Comparison of ENCODE assay signal across 19 cellular contexts in genomic region chr11:12603362-12604088, GRCh38.
"Had no signal": no experiment of that assay in that cellular context is flagged by ENCODE, and none has a peak within 500 bp of the region (broad histone marks: within the 10 kb centered on the region; RNA-seq: fewer than 3 reads in every experiment).

No MANE protein-coding gene starts in this region.

- H3K4me1 ChIP-seq: neural progenitor cell, parathyroid adenoma had no signal

- H2AFZ ChIP-seq: neural progenitor cell, parathyroid adenoma had no signal

- H3K9me3 ChIP-seq: colonic mucosa, esophagus squamous epithelium, right lobe of liver, suprapubic skin, thyroid gland had no signal

- H3K79me2 ChIP-seq: parathyroid adenoma had no signal

- H3K36me3 ChIP-seq: colonic mucosa, esophagus squamous epithelium, neural progenitor cell, right lobe of liver, suprapubic skin, thyroid gland had no signal

- H3K9ac ChIP-seq: neural progenitor cell, parathyroid adenoma had no signal

- H3K27me3 ChIP-seq: colonic mucosa, esophagus squamous epithelium, neural progenitor cell, right lobe of liver, suprapubic skin, thyroid gland had no signal

- H3K4me3 ChIP-seq: colonic mucosa, esophagus squamous epithelium, lung, neural progenitor cell, right lobe of liver, suprapubic skin, thyroid gland had no signal

- DNase-seq: colonic mucosa; effector memory CD4-positive, alpha-beta T cell; erythroblast; esophagus squamous epithelium; kidney; naive thymus-derived CD4-positive, alpha-beta T cell; right lobe of liver; small intestine; stimulated activated CD4-positive, alpha-beta T cell treated with anti-CD3 and anti-CD28 coated beads, Interleukin-12 subunit alpha, Interleukin-12 subunit beta, amount 100 ng/mL, for 4 hours; stimulated activated CD4-positive, alpha-beta T cell treated with anti-CD3 and anti-CD28 coated beads, Interleukin-1b, Interleukin-23, amount 100 ng/mL, for 48 hours; stimulated activated CD4-positive, alpha-beta T cell treated with anti-CD3 and anti-CD28 coated beads, Interleukin-4, amount 100 ng/mL, for 1 hour; stimulated activated CD8-positive, alpha-beta memory T cell treated with anti-CD3 and anti-CD28 coated beads, Interleukin-4, amount 100 ng/mL, for 48 hours; stimulated activated naive CD4-positive, alpha-beta T cell; stimulated activated naive CD8-positive, alpha-beta T cell treated with anti-CD3 and anti-CD28 coated beads, Interleukin-15, amount 100 ng/mL, for 72 hours; thyroid gland had no signal

- ATAC-seq: naive thymus-derived CD4-positive, alpha-beta T cell; right lobe of liver; stimulated activated naive CD8-positive, alpha-beta T cell treated with anti-CD3 and anti-CD28 coated beads, Interleukin-15, amount 100 ng/mL, for 72 hours had no signal

- H3K27ac ChIP-seq: colonic mucosa, esophagus squamous epithelium, neural progenitor cell, parathyroid adenoma, right lobe of liver, suprapubic skin had no signal

- H3K4me2 ChIP-seq: neural progenitor cell had no signal
